In genomic region chrX:130085551-130085986, GRCh38 we compare ENCODE assay signal across 11 cellular contexts. TPM values are rescaled to one million over a fixed set of nuclear protein-coding genes. Genes with fewer than 3 reads are reported as not detected.
A peak's percentile ranks its signal among the peaks of the same experiment; 100 is the strongest.
DNase-seq lines count a peak whose midpoint lies in the region; ATAC-seq and TF ChIP-seq lines count a peak whose summit lies in the region.
"Had no signal": no experiment of that assay in that cellular context is flagged by ENCODE, and none has a peak within 500 bp of the region (broad histone marks: within the 10 kb centered on the region; RNA-seq: fewer than 3 reads in every experiment).

No MANE protein-coding gene starts in this region.

- no peaks in the 10 kb centered on the region for H3K27me3 Mint-ChIP-seq in CD4-positive, CD25-positive, alpha-beta regulatory T cell
- H3K27me3 Mint-ChIP-seq in HFFc6 (ENCODE audit: insufficient read depth), result no peaks in the 10 kb centered on the region; the same call in 1 of the 2 replicates
- no peaks in the 10 kb centered on the region for H3K27me3 Mint-ChIP-seq in naive thymus-derived CD4-positive, alpha-beta T cell
- peaks cover 11% of the 10 kb centered on the region for H3K27me3 Mint-ChIP-seq in endodermal cell (ENCODE audit: insufficient read depth)

- POLR2A ChIA-PET in naive thymus-derived CD4-positive, alpha-beta T cell (lab: Charles Lee), result interaction anchor here (0.7 to 5.3 kb wide), 8 partner anchors 12 to 91 kb away, joined by 3 to 44 read pairs (median 4); partner anchors contain the start of genes AIFM1 and ELF4

- ATAC-seq in CD4-positive, CD25-positive, alpha-beta regulatory T cell (ENCODE audit: low read depth in 2 of 2), result no peak
- ATAC-seq in naive thymus-derived CD4-positive, alpha-beta T cell, result no peak

- no peaks in the 10 kb centered on the region for H3K27me3 ChIP-seq in CD4-positive, CD25-positive, alpha-beta regulatory T cell (ENCODE audit: control insufficient read depth, insufficient read depth, low read length)
- no peaks in the 10 kb centered on the region for H3K27me3 ChIP-seq in naive thymus-derived CD4-positive, alpha-beta T cell (ENCODE audit: control insufficient read depth in 2 of 2, insufficient read depth in 2 of 2, low read length in 2 of 2)
- H3K27me3 ChIP-seq in endodermal cell (ENCODE audit: control insufficient read depth, insufficient read depth, low read length, poor library complexity, severe bottlenecking), result no peaks in the 10 kb centered on the region
- H3K27me3 ChIP-seq: hepatocyte had no signal

- H3K4me3 Mint-ChIP-seq in CD4-positive, CD25-positive, alpha-beta regulatory T cell, result peak overlapping the region; percentile 91 to 94 (median 92)
- H3K4me3 Mint-ChIP-seq in HFFc6 (no peak overlapping the region), endodermal cell (no peak overlapping the region)
- peak overlapping the region; percentile 86 to 93 (median 89) for H3K4me3 Mint-ChIP-seq in naive thymus-derived CD4-positive, alpha-beta T cell

- H3K27ac ChIP-seq in CD4-positive, CD25-positive, alpha-beta regulatory T cell (ENCODE audit: insufficient read depth, low read length, poor library complexity, severe bottlenecking), result peak overlapping the region; percentile 76
- peak overlapping the region; percentile 66 for H3K27ac ChIP-seq in naive thymus-derived CD4-positive, alpha-beta T cell (ENCODE audit: low read depth, low read length)
- H3K27ac ChIP-seq in endodermal cell (ENCODE audit: low read depth, low read length), result no peak overlapping the region
- H3K27ac ChIP-seq: hepatocyte had no signal

- no peaks in the 10 kb centered on the region for H3K9me3 ChIP-seq in CD4-positive, CD25-positive, alpha-beta regulatory T cell (ENCODE audit: control insufficient read depth in 2 of 2, low read length in 2 of 2)
- no peaks in the 10 kb centered on the region for H3K9me3 ChIP-seq in naive thymus-derived CD4-positive, alpha-beta T cell (ENCODE audit: control insufficient read depth in 2 of 3, low read length in 3 of 3)
- H3K9me3 ChIP-seq in endodermal cell (ENCODE audit: control insufficient read depth, low read length), result no peaks in the 10 kb centered on the region

- H3K4me3 ChIP-seq in CD4-positive, CD25-positive, alpha-beta regulatory T cell (ENCODE audit: low read depth, low read length), result peak overlapping the region; percentile 90
- H3K4me3 ChIP-seq in naive thymus-derived CD4-positive, alpha-beta T cell (ENCODE audit: low read length), result peak overlapping the region; percentile 67
- no peak overlapping the region for H3K4me3 ChIP-seq in endodermal cell (ENCODE audit: low read length)
- H3K4me3 ChIP-seq: hepatocyte had no signal

- H3K9ac ChIP-seq in endodermal cell (ENCODE audit: extremely low read depth, low read length, poor library complexity, severe bottlenecking), result no peak overlapping the region

- CTCF ChIA-PET in naive thymus-derived CD4-positive, alpha-beta T cell (lab: Charles Lee), result interaction anchor here (0.7 to 6.0 kb wide), 4 partner anchors 17 to 40 kb away, joined by 3 to 54 read pairs (median 4); no protein-coding TSS in a partner anchor

- WGBS in endodermal cell (ENCODE audit: insufficient coverage in 1 of 2, insufficient read length in 1 of 2), 2 experiments, result 92% methylated on average over 8 of the region's 8 CpGs; no CpG with 5 or more reads in 1 of the 2 experiments

- TF ChIP-seq CTCF in HFFc6 (IDR thresholded peaks at IDR 0.05) (no peak), endodermal cell (conservative IDR thresholded peaks at IDR 0.05) (no peak)

- H3K9me3 Mint-ChIP-seq in CD4-positive, CD25-positive, alpha-beta regulatory T cell, result no peaks in the 10 kb centered on the region
- H3K9me3 Mint-ChIP-seq in HFFc6 (no peaks in the 10 kb centered on the region), endodermal cell (peaks cover 40% of the 10 kb centered on the region)
- H3K9me3 Mint-ChIP-seq in naive thymus-derived CD4-positive, alpha-beta T cell, result no peaks in the 10 kb centered on the region

- intact Hi-C loops in naive thymus-derived CD4-positive, alpha-beta T cell (cut with micrococcal nuclease), result loop anchor here (5.0 to 10.0 kb wide), 3 partner anchors 303 to 1729 kb away; partner anchors contain the start of gene ENOX2 (in 1 of the 2)
- intact Hi-C loops in posterior vena cava (cut with DNase I), result loop anchor here in 1 of 2 donors (5.0 kb wide), 1 partner anchor 1743 kb away; no protein-coding TSS in a partner anchor

- peaks cover 0 to 91% (median 29%) of the 10 kb centered on the region in 4 donors for H3K4me1 Mint-ChIP-seq in CD4-positive, CD25-positive, alpha-beta regulatory T cell
- H3K4me1 Mint-ChIP-seq in HFFc6 (ENCODE audit: low read depth), result peaks cover 47% of the 10 kb centered on the region
- peaks cover 20 to 78% (median 62%) of the 10 kb centered on the region in 7 donors for H3K4me1 Mint-ChIP-seq in naive thymus-derived CD4-positive, alpha-beta T cell
- peaks cover 10% of the 10 kb centered on the region for H3K4me1 Mint-ChIP-seq in endodermal cell

- H3K36me3 Mint-ChIP-seq in CD4-positive, CD25-positive, alpha-beta regulatory T cell, result peaks cover 3% of the 10 kb centered on the region
- H3K36me3 Mint-ChIP-seq in HFFc6 (ENCODE audit: low read depth) (no peaks in the 10 kb centered on the region), endodermal cell (ENCODE audit: low read depth) (no peaks in the 10 kb centered on the region)
- peaks cover 0 to 17% (median 0%) of the 10 kb centered on the region in 5 donors for H3K36me3 Mint-ChIP-seq in naive thymus-derived CD4-positive, alpha-beta T cell

- DNase-seq in CD4-positive, CD25-positive, alpha-beta regulatory T cell, result no peak
- DNase-seq in HFFc6, result no peak
- peak; percentile 54 for DNase-seq in amniotic epithelial cell (ENCODE audit: low read depth)
- no peak for DNase-seq in naive thymus-derived CD4-positive, alpha-beta T cell
- no peak for DNase-seq in epidermal melanocyte (ENCODE audit: insufficient read length, low spot score)
- no peak for DNase-seq in kidney glomerular epithelial cell (lab: John Stamatoyannopoulos, UW)
- DNase-seq in posterior vena cava (ENCODE audit: low spot score), result no peak
- no peak for DNase-seq in endodermal cell
- DNase-seq: DMS79 treated with DMSO at 0.1 percent for 48 hours; stimulated activated naive CD4-positive, alpha-beta T cell treated with Interleukin-2 at 50 U/mL for 16 hours had no signal

- H3K4me1 ChIP-seq in CD4-positive, CD25-positive, alpha-beta regulatory T cell (ENCODE audit: control insufficient read depth, insufficient read depth, low read length, poor library complexity, severe bottlenecking), result peaks cover 85% of the 10 kb centered on the region
- H3K4me1 ChIP-seq in naive thymus-derived CD4-positive, alpha-beta T cell (ENCODE audit: control insufficient read depth in 2 of 2, insufficient read depth in 2 of 2, low read length in 2 of 2), result peaks cover 27 to 35% of the 10 kb centered on the region in 2 donors
- H3K4me1 ChIP-seq in endodermal cell (ENCODE audit: control insufficient read depth, insufficient read depth, low read length), result no peaks in the 10 kb centered on the region

- peak overlapping the region; percentile 86 to 92 (median 88) for H3K27ac Mint-ChIP-seq in CD4-positive, CD25-positive, alpha-beta regulatory T cell
- peak overlapping the region; percentile 78 for H3K27ac Mint-ChIP-seq in HFFc6
- H3K27ac Mint-ChIP-seq in naive thymus-derived CD4-positive, alpha-beta T cell, result peak overlapping the region; percentile 76 to 96 (median 91)
- H3K27ac Mint-ChIP-seq in endodermal cell, result no peak overlapping the region

- peaks cover 6% of the 10 kb centered on the region for H3K36me3 ChIP-seq in CD4-positive, CD25-positive, alpha-beta regulatory T cell (ENCODE audit: control insufficient read depth, insufficient read depth, low read length)
- peaks cover 0 to 9% (median 0%) of the 10 kb centered on the region in 3 experiments for H3K36me3 ChIP-seq in naive thymus-derived CD4-positive, alpha-beta T cell (ENCODE audit: control insufficient read depth in 2 of 3, insufficient read depth in 3 of 3, low read length in 3 of 3)
- H3K36me3 ChIP-seq in endodermal cell (ENCODE audit: control insufficient read depth, insufficient read depth, low read length), result no peaks in the 10 kb centered on the region

RNA-seq across cellular contexts. Expression of gene ELF4, which starts 24.7 kb away (rescaled TPM):
- 46.7 TPM for total RNA-seq in CD4-positive, CD25-positive, alpha-beta regulatory T cell
- 10 to 100 TPM; 12.1 to 15.7 (median 14.0) TPM for polyA plus RNA-seq in CD4-positive, CD25-positive, alpha-beta regulatory T cell
- 10 to 100 TPM; 21.9 to 35.9 (median 31.4) TPM for total RNA-seq in HFFc6 (2021; fragmentation: NEBNext Ultra II Directional; extraction: Animal tissue kit (Norgen Biotek cat#: 25700))
- total RNA-seq in naive thymus-derived CD4-positive, alpha-beta T cell, result 10 to 100 TPM; 20.7 to 48.9 (median 23.7) TPM
- polyA plus RNA-seq in naive thymus-derived CD4-positive, alpha-beta T cell, result 10 to 100 TPM in 1 of 2 donors, 1 to 10 TPM in 1; 8.5 to 16.9 TPM
- total RNA-seq in posterior vena cava, result 10 to 100 TPM; 13.6 to 13.8 TPM
- 1 to 10 TPM; 2.8 to 3.8 TPM for total RNA-seq in endodermal cell
- polyA plus RNA-seq in endodermal cell (2013, experiment 1 of 2), result 1.9 TPM
- 1.9 TPM for polyA plus RNA-seq in endodermal cell (2013, experiment 2 of 2)

Comparison
In these comparisons a context has a peak if more than half of its experiments do, and no peak if none do; other contexts are left out.
1. H3K4me3 Mint-ChIP-seq: peak in CD4-positive, CD25-positive, alpha-beta regulatory T cell (4 of 4) and naive thymus-derived CD4-positive, alpha-beta T cell (10 of 10); none in HFFc6 (single experiment) and endodermal cell (single experiment).